ENCODE assay signal across 2 cellular contexts in the genomic region with DNA sequence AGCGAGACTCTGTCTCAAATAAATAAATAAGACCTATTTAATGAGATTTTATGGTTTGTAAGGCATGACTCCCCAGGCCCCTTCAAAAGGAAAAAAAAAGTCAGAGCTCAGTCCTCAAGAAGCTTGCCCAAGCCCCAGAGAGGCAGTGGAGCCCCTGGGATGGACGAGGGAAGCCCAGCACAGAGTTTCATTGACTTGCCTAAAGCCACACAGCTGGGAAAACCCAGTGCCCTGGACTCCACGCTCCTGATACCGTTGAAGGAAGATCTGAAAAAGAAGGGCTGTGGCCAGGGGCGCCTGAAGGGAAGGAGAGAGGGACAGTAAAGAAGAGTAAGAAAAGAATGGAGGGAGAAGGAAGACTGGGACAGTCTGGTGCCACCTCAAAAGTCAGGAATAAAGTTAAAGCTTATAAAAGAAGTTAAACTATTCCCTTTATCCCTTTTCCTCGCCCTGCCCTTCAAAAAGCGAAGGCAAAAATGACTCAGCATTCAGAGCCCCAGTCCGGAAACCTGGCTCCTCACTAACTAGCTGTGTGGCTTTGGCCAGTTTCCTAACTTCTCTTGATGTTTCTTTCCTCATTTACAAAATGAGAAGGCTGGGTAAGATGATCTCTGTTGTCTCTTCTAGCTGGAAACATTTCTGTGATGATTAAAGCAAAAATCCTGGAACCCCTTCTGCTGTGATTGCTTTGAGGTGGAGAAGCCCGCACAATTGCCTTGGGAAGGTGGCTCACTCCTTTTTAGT.
TF ChIP-seq lines count a peak whose summit lies in the region.

No MANE protein-coding gene starts in this region.

TF ChIP-seq in SK-N-SH, 30 proteins besides CTCF, POLR2A, EP300 and RAD21:
- TF ChIP-seq, protein P1, sequence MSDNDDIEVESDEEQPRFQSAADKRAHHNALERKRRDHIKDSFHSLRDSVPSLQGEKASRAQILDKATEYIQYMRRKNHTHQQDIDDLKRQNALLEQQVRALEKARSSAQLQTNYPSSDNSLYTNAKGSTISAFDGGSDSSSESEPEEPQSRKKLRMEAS (IDR thresholded peaks at IDR 0.05; ENCODE audit: low read depth): no peak
- TF ChIP-seq FOSL2 (IDR thresholded peaks at IDR 0.05; ENCODE audit: borderline replicate concordance, low read depth) (peak; percentile 40; the same call in 1 of the 2 replicates), YY1 (IDR thresholded peaks at IDR 0.05; ENCODE audit: low read depth) (no peak), TAF1 (IDR thresholded peaks at IDR 0.05; ENCODE audit: borderline replicate concordance, low read depth, low read length) (peak; percentile 68; the same call in 1 of the 2 replicates), USF1 (IDR thresholded peaks at IDR 0.05; ENCODE audit: borderline replicate concordance, low read depth) (no peak), POLR2AphosphoS5 (IDR thresholded peaks at IDR 0.05; ENCODE audit: low read depth, low read length) (no peak; the same call in 1 of the 2 replicates), RXRA (IDR thresholded peaks at IDR 0.05; ENCODE audit: borderline replicate concordance, low read depth) (0 out of 2 replicates have a peak, but pooled peaks have one; percentile 11), JUND (IDR thresholded peaks at IDR 0.05) (peak; percentile 60), MEF2A (IDR thresholded peaks at IDR 0.05; ENCODE audit: borderline replicate concordance, low read depth) (no peak), SMC3 (IDR thresholded peaks at IDR 0.05; ENCODE audit: low read depth, low read length) (no peak), FOXM1 (IDR thresholded peaks at IDR 0.05; ENCODE audit: low read depth) (no peak), GABPA (IDR thresholded peaks at IDR 0.05; ENCODE audit: low read depth) (no peak), GATA2 (CRISPR knock-in tag; IDR thresholded peaks at IDR 0.05) (no peak), FOXJ3 (CRISPR knock-in tag; IDR thresholded peaks at IDR 0.05) (no peak), NRF1 (IDR thresholded peaks at IDR 0.05; ENCODE audit: low read depth, low read length) (no peak), NFIC (IDR thresholded peaks at IDR 0.05; ENCODE audit: borderline replicate concordance) (peak; percentile 56; the same call in 1 of the 2 replicates), USF2 (IDR thresholded peaks at IDR 0.05; ENCODE audit: borderline replicate concordance, low read depth, low read length) (no peak)
- TF ChIP-seq, protein P2, sequence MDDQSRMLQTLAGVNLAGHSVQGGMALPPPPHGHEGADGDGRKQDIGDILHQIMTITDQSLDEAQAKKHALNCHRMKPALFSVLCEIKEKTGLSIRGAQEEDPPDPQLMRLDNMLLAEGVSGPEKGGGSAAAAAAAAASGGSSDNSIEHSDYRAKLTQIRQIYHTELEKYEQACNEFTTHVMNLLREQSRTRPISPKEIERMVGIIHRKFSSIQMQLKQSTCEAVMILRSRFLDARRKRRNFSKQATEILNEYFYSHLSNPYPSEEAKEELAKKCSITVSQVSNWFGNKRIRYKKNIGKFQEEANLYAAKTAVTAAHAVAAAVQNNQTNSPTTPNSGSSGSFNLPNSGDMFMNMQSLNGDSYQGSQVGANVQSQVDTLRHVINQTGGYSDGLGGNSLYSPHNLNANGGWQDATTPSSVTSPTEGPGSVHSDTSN (IDR thresholded peaks at IDR 0.05): peak; percentile 50

TF ChIP-seq in endothelial cell of umbilical vein, 7 proteins besides CTCF, POLR2A, EP300 and RAD21:
- TF ChIP-seq EZH2 (IDR thresholded peaks at IDR 0.05; ENCODE audit: borderline replicate concordance, low read depth, low read length, severe bottlenecking): no peak
- TF ChIP-seq GATA2 (IDR thresholded peaks at IDR 0.05; ENCODE audit: insufficient read depth, insufficient read length, low read depth, low read length): no peak
- TF ChIP-seq JUN (IDR thresholded peaks at IDR 0.05; ENCODE audit: borderline replicate concordance, insufficient read depth, insufficient read length, low read depth): no peak
- no peak for TF ChIP-seq MYC (IDR thresholded peaks at IDR 0.05; ENCODE audit: low read depth, low read length)
- no peak for TF ChIP-seq POLR2AphosphoS5 (IDR thresholded peaks at IDR 0.05; ENCODE audit: insufficient read depth, low read depth, low read length)
- TF ChIP-seq, protein P1 (IDR thresholded peaks at IDR 0.05; ENCODE audit: insufficient read depth, insufficient read length): no peak
- no peak for TF ChIP-seq FOS (IDR thresholded peaks at IDR 0.05; ENCODE audit: borderline replicate concordance, insufficient read depth, low read length)
